In genomic region chr3:195522254-195523023, GRCh38 we compare ENCODE assay signal across 1 cellular context.
TF ChIP-seq lines count a peak whose summit lies in the region.

No MANE protein-coding gene starts in this region.

TF ChIP-seq in HepG2, 621 proteins besides CTCF, POLR2A, EP300 and RAD21 (continued from another document):
- TF ChIP-seq REXO4 (CRISPR knock-in tag; IDR thresholded peaks at IDR 0.05; ENCODE audit: borderline replicate concordance) = no peak
- TF ChIP-seq ARID3A (IDR thresholded peaks at IDR 0.05; ENCODE audit: low read depth, low read length) = peak; percentile 62; the same call in 1 of the 2 replicates
- TF ChIP-seq ZNF292 (CRISPR knock-in tag; IDR thresholded peaks at IDR 0.05; ENCODE audit: borderline replicate concordance, low read depth) = no peak
- TF ChIP-seq PHF21A (CRISPR knock-in tag; IDR thresholded peaks at IDR 0.05) = no peak
- TF ChIP-seq ZNF296 (CRISPR knock-in tag; conservative IDR thresholded peaks at IDR 0.05) = no peak
- TF ChIP-seq SMC3 (IDR thresholded peaks at IDR 0.05; ENCODE audit: low read length) = peak; percentile 37
- TF ChIP-seq POGK (CRISPR knock-in tag; conservative IDR thresholded peaks at IDR 0.05) = no peak
- no peak for TF ChIP-seq ZNF451 (CRISPR knock-in tag; IDR thresholded peaks at IDR 0.05)
- 0 out of 2 replicates have a peak, but pooled peaks have one; percentile 26 for TF ChIP-seq MIXL1 (CRISPR knock-in tag; IDR thresholded peaks at IDR 0.05)
- no peak for TF ChIP-seq ZNF230 (CRISPR knock-in tag; IDR thresholded peaks at IDR 0.05)
- TF ChIP-seq TRIM24 (CRISPR knock-in tag; IDR thresholded peaks at IDR 0.05) = no peak
- TF ChIP-seq CREM (IDR thresholded peaks at IDR 0.05) = no peak
- TF ChIP-seq CREM (CRISPR knock-in tag; IDR thresholded peaks at IDR 0.05) = no peak
- no peak for TF ChIP-seq ZHX1 (CRISPR knock-in tag; IDR thresholded peaks at IDR 0.05; ENCODE audit: low read depth)
